30 cellular contexts compared by ENCODE assay signal in genomic region chr17:50034504-50035364, GRCh38. TPM values are rescaled to one million over a fixed set of nuclear protein-coding genes. Genes with fewer than 3 reads are reported as not detected.
DNase-seq lines count a peak whose midpoint lies in the region; ATAC-seq, FAIRE-seq and TF ChIP-seq lines count a peak whose summit lies in the region.
"Had no signal": no experiment of that assay in that cellular context is flagged by ENCODE, and none has a peak within 500 bp of the region (broad histone marks: within the 10 kb centered on the region; RNA-seq: fewer than 3 reads in every experiment).

No MANE protein-coding gene starts in this region.

- no peak overlapping the region for H4K91ac ChIP-seq in H1 (replicated peaks; ENCODE audit: insufficient read length, low read length)

- H3K4me3 Mint-ChIP-seq in nephron, result no peak overlapping the region
- H3K4me3 Mint-ChIP-seq in Calu3 (ENCODE audit: low read depth, unreplicated experiment), result no peak overlapping the region
- H3K4me3 Mint-ChIP-seq: activated CD4-positive, alpha-beta T cell treated with anti-CD3 and anti-CD28 coated beads, Interleukin-2, amount 10 ng/mL, durations not matched to agents 7 days and 5 days; activated naive CD4-positive, alpha-beta T cell treated with anti-CD3 and anti-CD28 coated beads, Interleukin-2, amount 10 ng/mL, durations not matched to agents 7 days and 5 days; CD4-positive, alpha-beta T cell; naive thymus-derived CD4-positive, alpha-beta T cell; stimulated activated memory B cell treated with anti-CD40 and anti-IgM and Interleukin-4, amounts not matched to agents 10 μg/mL and 1 μg/mL and 100 μg/mL, for 72 hours had no signal

- H3K4me3 ChIP-seq in SK-N-SH (ENCODE audit: low read depth in 2 of 2, low read length in 1 of 2) (no peak overlapping the region), H1 (ENCODE audit: extremely low read depth in 1 of 4, insufficient read depth in 2 of 4, low read depth in 3 of 4, low read length in 4 of 4) (no peak overlapping the region), smooth muscle cell (no peak overlapping the region)
- H3K4me3 ChIP-seq: dorsolateral prefrontal cortex, SK-N-MC, spleen, testis had no signal

- H3K9me3 ChIP-seq in SK-N-SH, result no peaks in the 10 kb centered on the region
- no peaks in the 10 kb centered on the region for H3K9me3 ChIP-seq in H1 (ENCODE audit: insufficient read depth in 2 of 2, low read depth in 1 of 2, low read length in 1 of 2)
- H3K9me3 ChIP-seq in smooth muscle cell (replicated peaks; ENCODE audit: low read depth), result no peaks in the 10 kb centered on the region
- H3K9me3 ChIP-seq: spleen, testis had no signal

- H3K9me3 Mint-ChIP-seq in nephron (no peaks in the 10 kb centered on the region), Calu3 (ENCODE audit: low read depth, unreplicated experiment) (no peaks in the 10 kb centered on the region)
- H3K9me3 Mint-ChIP-seq: activated CD4-positive, alpha-beta T cell treated with anti-CD3 and anti-CD28 coated beads, Interleukin-2, amount 10 ng/mL, durations not matched to agents 7 days and 5 days; activated naive CD4-positive, alpha-beta T cell treated with anti-CD3 and anti-CD28 coated beads, Interleukin-2, amount 10 ng/mL, durations not matched to agents 7 days and 5 days; CD4-positive, alpha-beta T cell; naive thymus-derived CD4-positive, alpha-beta T cell; stimulated activated memory B cell treated with anti-CD40 and anti-IgM and Interleukin-4, amounts not matched to agents 10 μg/mL and 1 μg/mL and 100 μg/mL, for 72 hours had no signal

- peaks cover 32% of the 10 kb centered on the region for H3F3A ChIP-seq in SK-N-SH (replicated peaks; ENCODE audit: insufficient read depth)
- H3F3A ChIP-seq in smooth muscle cell (ENCODE audit: low read depth), result no peaks in the 10 kb centered on the region

- H3K36me3 Mint-ChIP-seq in nephron (ENCODE audit: low read depth) (no peaks in the 10 kb centered on the region), Calu3 (ENCODE audit: insufficient read depth, unreplicated experiment) (no peaks in the 10 kb centered on the region)
- H3K36me3 Mint-ChIP-seq: activated naive CD4-positive, alpha-beta T cell treated with anti-CD3 and anti-CD28 coated beads, Interleukin-2, amount 10 ng/mL, durations not matched to agents 7 days and 5 days; naive thymus-derived CD4-positive, alpha-beta T cell; stimulated activated memory B cell treated with anti-CD40 and anti-IgM and Interleukin-4, amounts not matched to agents 10 μg/mL and 1 μg/mL and 100 μg/mL, for 72 hours had no signal

- H3K9me2 ChIP-seq in SK-N-SH, result no peaks in the 10 kb centered on the region

- no peak for FAIRE-seq in H1 (lab: Jason Lieb, UNC)
- FAIRE-seq: H54, RCC 7860 had no signal

- H3K79me1 ChIP-seq in H1 (ENCODE audit: low read depth, low read length), result no peaks in the 10 kb centered on the region

- H2AFZ ChIP-seq in SK-N-SH (ENCODE audit: low read depth) (no peak overlapping the region), H1 (ENCODE audit: low read length) (no peak overlapping the region), smooth muscle cell (ENCODE audit: low read depth) (no peak overlapping the region)

- no peak overlapping the region for H2BK15ac ChIP-seq in H1 (ENCODE audit: low read length)

- H4K20me1 ChIP-seq in SK-N-SH (ENCODE audit: insufficient read depth), result no peaks in the 10 kb centered on the region
- H4K20me1 ChIP-seq in H1 (replicated peaks in 1 of 2; ENCODE audit: control insufficient read depth in 1 of 2, insufficient read depth in 2 of 2, low read length in 2 of 2), result no peaks in the 10 kb centered on the region
- H4K20me1 ChIP-seq in smooth muscle cell (ENCODE audit: low read depth), result no peaks in the 10 kb centered on the region

- H3K23ac ChIP-seq in H1 (ENCODE audit: insufficient read length), result no peak overlapping the region

- H3K27me3 ChIP-seq in SK-N-SH (ENCODE audit: insufficient read depth) (no peaks in the 10 kb centered on the region), H1 (replicated peaks in 1 of 4; ENCODE audit: control insufficient read depth in 3 of 4, extremely low read depth in 1 of 4, insufficient read depth in 3 of 4, low read length in 3 of 4) (no peaks in the 10 kb centered on the region), smooth muscle cell (ENCODE audit: low read depth) (no peaks in the 10 kb centered on the region)
- H3K27me3 ChIP-seq: testis had no signal

- TF ChIP-seq RAD21 in SK-N-SH (IDR thresholded peaks at IDR 0.05; ENCODE audit: low read length), result no peak
- TF ChIP-seq RAD21 in H1 (IDR thresholded peaks at IDR 0.05 in 1 of 2, conservative IDR thresholded peaks at IDR 0.05 in 1 of 2; ENCODE audit: low read depth in 2 of 2, low read length in 2 of 2), result no peak

- no peaks in the 10 kb centered on the region for H3K23me2 ChIP-seq in H1 (ENCODE audit: low read depth, low read length)

- peak overlapping the region; percentile 1 to 57; a peak in 1 of 4 replicates for H3K27ac ChIP-seq in SK-N-SH (ENCODE audit: low read depth in 2 of 2, low read length in 1 of 2)
- H3K27ac ChIP-seq in H1 (ENCODE audit: low read depth, low read length), result no peak overlapping the region
- no peak overlapping the region for H3K27ac ChIP-seq in smooth muscle cell (ENCODE audit: low read depth)
- H3K27ac ChIP-seq: 22Rv1, dorsolateral prefrontal cortex, SK-N-MC, testis, VCaP had no signal

- H3K4ac ChIP-seq in H1 (replicated peaks; ENCODE audit: insufficient read length, low read depth, low read length), result no peak overlapping the region

- no peak overlapping the region for H2BK5ac ChIP-seq in H1 (ENCODE audit: low read depth, low read length)

- H3K4me1 Mint-ChIP-seq in nephron, result peaks cover 46% of the 10 kb centered on the region
- peaks cover 44% of the 10 kb centered on the region for H3K4me1 Mint-ChIP-seq in Calu3 (ENCODE audit: low read depth, unreplicated experiment)
- H3K4me1 Mint-ChIP-seq: activated CD4-positive, alpha-beta T cell treated with anti-CD3 and anti-CD28 coated beads, Interleukin-2, amount 10 ng/mL, durations not matched to agents 7 days and 5 days; activated naive CD4-positive, alpha-beta T cell treated with anti-CD3 and anti-CD28 coated beads, Interleukin-2, amount 10 ng/mL, durations not matched to agents 7 days and 5 days; naive thymus-derived CD4-positive, alpha-beta T cell; stimulated activated memory B cell treated with anti-CD40 and anti-IgM and Interleukin-4, amounts not matched to agents 10 μg/mL and 1 μg/mL and 100 μg/mL, for 72 hours had no signal

- no peak overlapping the region for H2BK20ac ChIP-seq in H1 (ENCODE audit: low read length)

- peaks cover 7 to 40% of the 10 kb centered on the region in 2 experiments; a peak in 2 of 4 replicates for H3K4me1 ChIP-seq in SK-N-SH (ENCODE audit: control insufficient read depth in 1 of 2, insufficient read depth in 2 of 2, low read depth in 1 of 2, low read length in 1 of 2)
- peaks cover 0 to 9% (median 0%) of the 10 kb centered on the region in 4 experiments; a peak in 3 of 7 replicates for H3K4me1 ChIP-seq in H1 (replicated peaks in 1 of 4; ENCODE audit: control insufficient read depth in 3 of 4, insufficient read depth in 4 of 4, low read length in 3 of 4)
- no peaks in the 10 kb centered on the region for H3K4me1 ChIP-seq in smooth muscle cell (ENCODE audit: low read depth)

- no peak overlapping the region for H3K18ac ChIP-seq in H1 (ENCODE audit: extremely low read depth, low read length)

- peaks cover 12% of the 10 kb centered on the region for H3K27me3 Mint-ChIP-seq in nephron (ENCODE audit: low read depth)
- no peaks in the 10 kb centered on the region for H3K27me3 Mint-ChIP-seq in Calu3 (ENCODE audit: unreplicated experiment)

- H3K4me2 ChIP-seq in SK-N-SH, result no peak overlapping the region
- H3K4me2 ChIP-seq in H1 (ENCODE audit: insufficient read depth in 1 of 2, low read depth in 2 of 2, low read length in 2 of 2), result no peak overlapping the region
- H3K4me2 ChIP-seq in smooth muscle cell, result no peak overlapping the region

- intact Hi-C loops in Calu3 (cut with micrococcal nuclease; ENCODE audit: unreplicated experiment), result no loop called here

- H3K27ac Mint-ChIP-seq in nephron (peak overlapping the region; percentile 40 to 84 (median 45)), Calu3 (ENCODE audit: unreplicated experiment) (no peak overlapping the region)
- H3K27ac Mint-ChIP-seq: activated CD4-positive, alpha-beta T cell treated with anti-CD3 and anti-CD28 coated beads, Interleukin-2, amount 10 ng/mL, durations not matched to agents 7 days and 5 days; activated naive CD4-positive, alpha-beta T cell treated with anti-CD3 and anti-CD28 coated beads, Interleukin-2, amount 10 ng/mL, durations not matched to agents 7 days and 5 days; CD4-positive, alpha-beta T cell; naive thymus-derived CD4-positive, alpha-beta T cell had no signal

- H2BK12ac ChIP-seq in H1 (ENCODE audit: low read depth, low read length), result no peak overlapping the region; the same call in 1 of the 2 replicates

- no peak overlapping the region for H3K56ac ChIP-seq in H1 (replicated peaks; ENCODE audit: insufficient read length, low read depth, low read length)

- 86% methylated on average over 16 of the region's 16 CpGs for WGBS in SK-N-SH (ENCODE audit: low lambda C conversion rate)
- WGBS in H1 (ENCODE audit: extremely low coverage in 1 of 2, insufficient coverage in 1 of 2, insufficient read length in 1 of 2, insufficient replicate concordance in 2 of 2, low coverage in 1 of 2, low lambda C conversion rate in 2 of 2, missing lambda C conversion rate in 1 of 2), 2 experiments, result 87% methylated on average over 15 of the region's 16 CpGs; no CpG with 5 or more reads in 1 of the 2 experiments
- 83% methylated on average over 16 of the region's 16 CpGs for WGBS in smooth muscle cell (ENCODE audit: low lambda C conversion rate)

- H2AK5ac ChIP-seq in H1 (ENCODE audit: low read depth, low read length), result no peak overlapping the region

- no peak for ATAC-seq in SK-N-SH treated with all-trans-retinoic acid at 6 μM for 48 hours
- ATAC-seq: naive thymus-derived CD4-positive, alpha-beta T cell; stimulated activated memory B cell treated with anti-CD40 and anti-IgM and Interleukin-4, amounts not matched to agents 10 μg/mL and 1 μg/mL and 100 μg/mL, for 72 hours had no signal

- CTCF ChIA-PET in SK-N-SH (lab: Yijun Ruan, JAX) (interaction anchor here (0.8 to 15.7 kb wide), 9 partner anchors 7 to 85 kb away, joined by 3 to 353 read pairs (median 3); partner anchors contain the start of genes ITGA3 and PDK2), H1 (lab: Charles Lee; ENCODE audit: partially characterized antibody) (interaction anchor here (1.1 to 2.6 kb wide), 9 partner anchors 7 to 60 kb away, joined by 3 to 15 read pairs (median 7); partner anchors contain the start of genes ITGA3 and PDK2), Calu3 (lab: Charles Lee) (interaction anchor here (0.8 to 1.7 kb wide), 4 partner anchors 8 to 22 kb away, joined by 3 to 9 read pairs (median 6); partner anchors contain the start of gene ITGA3)

- POLR2A ChIA-PET in SK-N-SH (lab: Yijun Ruan, JAX), result no interaction called here
- POLR2A ChIA-PET in H1 (lab: Charles Lee; ENCODE audit: partially characterized antibody), result interaction anchor here (0.9 kb wide), 1 partner anchor 22 kb away, joined by 3 read pairs; the partner anchor contains the start of gene ITGA3

- BruUV-seq in Calu3 (replicated peaks; lab: Mats Ljungman, UMichigan), result no TSS peak

- TF ChIP-seq POLR2A in H1 (IDR thresholded peaks at IDR 0.05; ENCODE audit: control extremely low read depth in 1 of 2, low read depth in 2 of 2, low read length in 2 of 2), result no peak

- H4K5ac ChIP-seq in H1 (ENCODE audit: insufficient read length, low read depth, low read length), result no peak overlapping the region

- H3K9ac ChIP-seq in SK-N-SH, result no peak overlapping the region
- H3K9ac ChIP-seq in H1 (replicated peaks in 1 of 4; ENCODE audit: extremely low read depth in 1 of 4, low read depth in 3 of 4, low read length in 3 of 4), result no peak overlapping the region
- no peak overlapping the region for H3K9ac ChIP-seq in smooth muscle cell (ENCODE audit: low read depth)

- no peak overlapping the region for H3K14ac ChIP-seq in H1 (ENCODE audit: insufficient read length)

- TF ChIP-seq EP300 in SK-N-SH (IDR thresholded peaks at IDR 0.05; ENCODE audit: borderline replicate concordance in 1 of 2, low read depth in 1 of 2, low read length in 1 of 2) (no peak), H1 (IDR thresholded peaks at IDR 0.05; ENCODE audit: borderline replicate concordance in 1 of 2, low read depth in 2 of 2, low read length in 2 of 2) (no peak)

- TF ChIP-seq CTCF in SK-N-SH (IDR thresholded peaks at IDR 0.05) (no peak), H1 (IDR thresholded peaks at IDR 0.05; ENCODE audit: control extremely low read depth in 1 of 3, insufficient read depth in 1 of 3, low read depth in 1 of 3, low read length in 3 of 3) (no peak), nephron (IDR thresholded peaks at IDR 0.05; ENCODE audit: unreplicated experiment in 3 of 3) (no peak), smooth muscle cell (IDR thresholded peaks at IDR 0.05; ENCODE audit: borderline replicate concordance, insufficient read depth, poor library complexity, severe bottlenecking) (no peak), Calu3 (IDR thresholded peaks at IDR 0.05; ENCODE audit: unreplicated experiment) (no peak)

- DNase-seq in SK-N-SH (peak; percentile 19), H1 (ENCODE audit: low read depth in 1 of 2, low spot score in 2 of 2) (no peak), ureter (ENCODE audit: low spot score) (peak; percentile 40), smooth muscle cell (lab: John Stamatoyannopoulos, UW; ENCODE audit: unreplicated experiment) (no peak), Calu3 (no peak), NCI-H2171 treated with DMSO at 0.1 percent for 48 hours (lab: John Stamatoyannopoulos, UW) (no peak)
- DNase-seq: activated CD4-positive, alpha-beta T cell treated with anti-CD3 and anti-CD28 coated beads, Interleukin-2, amount 10 ng/mL, durations not matched to agents 7 days and 5 days; activated naive CD4-positive, alpha-beta T cell treated with anti-CD3 and anti-CD28 coated beads, Interleukin-2, amount 10 ng/mL, durations not matched to agents 7 days and 5 days; amniotic stem cell; CD4-positive, alpha-beta T cell; Kasumi-1; kidney glomerular epithelial cell; naive thymus-derived CD4-positive, alpha-beta T cell; NCI-H1694 treated with DMSO at 0.1 percent for 48 hours; NCI-H526 treated with DMSO at 0.1 percent for 48 hours; retina; spleen; stimulated activated CD4-positive, alpha-beta T cell treated with anti-CD3 and anti-CD28 coated beads, Interleukin-2, amount 100 ng/mL, for 48 hours; testis had no signal

- H3K79me2 ChIP-seq in SK-N-SH (ENCODE audit: insufficient read depth) (no peaks in the 10 kb centered on the region), H1 (ENCODE audit: control insufficient read depth in 1 of 2, insufficient read depth in 2 of 2, low read length in 2 of 2) (no peaks in the 10 kb centered on the region), smooth muscle cell (ENCODE audit: low read depth) (no peaks in the 10 kb centered on the region)

- no peak overlapping the region for H2BK120ac ChIP-seq in H1 (replicated peaks; ENCODE audit: low read depth, low read length)

- H3K36me3 ChIP-seq in SK-N-SH (replicated peaks in 1 of 2; ENCODE audit: control insufficient read depth in 1 of 2, insufficient read depth in 2 of 2, low read length in 1 of 2) (no peaks in the 10 kb centered on the region), H1 (ENCODE audit: control insufficient read depth in 2 of 4, insufficient read depth in 4 of 4, low read length in 3 of 4) (no peaks in the 10 kb centered on the region), smooth muscle cell (ENCODE audit: low read depth) (no peaks in the 10 kb centered on the region)
- H3K36me3 ChIP-seq: spleen had no signal

- no peak overlapping the region for H4K8ac ChIP-seq in H1 (ENCODE audit: extremely low read depth, insufficient read depth, low read length)

RNA-seq across cellular contexts. Expression of gene ITGA3, which starts 21.2 kb away (rescaled TPM):
- polyA plus RNA-seq in SK-N-SH (2012; rRNA removed), result 543 and 766 TPM in 2 replicates
- polyA plus RNA-seq in SK-N-SH (2012; cell fraction: cytosol; rRNA removed), result 239 and 423 TPM in 2 replicates
- 1,445 and 1,576 TPM in 2 replicates for polyA plus RNA-seq in SK-N-SH (2012; cell fraction: nucleus; rRNA removed)
- 21.7 and 24.2 TPM in 2 replicates for total RNA-seq in H1 (2021; fragmentation: NEBNext Ultra II Directional; extraction: Animal tissue kit (Norgen Biotek cat#: 25700))
- polyA plus RNA-seq in H1 (2011; rRNA removed), result 24.0 and 34.4 TPM in 2 replicates
- polyA plus RNA-seq in H1 (2011; cell fraction: cytosol; rRNA removed), result 23.6 TPM
- polyA plus RNA-seq in H1 (2011; cell fraction: nucleus; rRNA removed), result 46.6 TPM
- polyA plus RNA-seq in H1 (2012, experiment 1 of 2), result 22.1 to 30.6 TPM (median 25.9 TPM) in 4 replicates
- polyA plus RNA-seq in H1 (2012, experiment 2 of 2), result 18.4 TPM
- 35.2 TPM for polyA plus RNA-seq in H1 (2013, experiment 1 of 2)
- polyA plus RNA-seq in H1 (2013, experiment 2 of 2), result 29.2 TPM
- 24.6 and 29.1 TPM in 2 replicates for polyA minus RNA-seq in H1 (2011; rRNA and poly(A)+ RNA removed)
- 32.7 TPM for polyA minus RNA-seq in H1 (2011; cell fraction: cytosol; rRNA and poly(A)+ RNA removed)
- 31.4 TPM for polyA minus RNA-seq in H1 (2011; cell fraction: nucleus; rRNA and poly(A)+ RNA removed)
- 211 TPM for total RNA-seq in ureter
- total RNA-seq in smooth muscle cell, result 44.7 and 77.9 TPM in 2 replicates
- polyA plus RNA-seq in smooth muscle cell, result 30.0 and 70.4 TPM in 2 replicates
- total RNA-seq in Calu3 (2022), result 539 and 709 TPM in 2 replicates

RNA-seq across cellular contexts. Expression of gene DLX3, which starts 39.7 kb away (rescaled TPM):
- polyA plus RNA-seq in SK-N-SH (2012; rRNA removed) (not detected in 2 replicates), H1 (2011; rRNA removed) (0.06 and 0.20 TPM in 2 replicates), smooth muscle cell (1.4 and 3.8 TPM in 2 replicates)
- not detected in 2 replicates for polyA plus RNA-seq in SK-N-SH (2012; cell fraction: cytosol; rRNA removed)
- polyA plus RNA-seq in SK-N-SH (2012; cell fraction: nucleus; rRNA removed), result not detected in 2 replicates
- 0.15 TPM in 1 of 2 replicates, not detected in the other for total RNA-seq in H1 (2021; fragmentation: NEBNext Ultra II Directional; extraction: Animal tissue kit (Norgen Biotek cat#: 25700))
- polyA plus RNA-seq in H1 (2011; cell fraction: cytosol; rRNA removed), result 0.12 TPM
- 0.29 TPM for polyA plus RNA-seq in H1 (2011; cell fraction: nucleus; rRNA removed)
- polyA plus RNA-seq in H1 (2012, experiment 1 of 2), result 0.15 to 0.25 TPM (median 0.25 TPM) in 3 of 4 replicates, not detected in the other
- 0.35 TPM for polyA plus RNA-seq in H1 (2012, experiment 2 of 2)
- 0.12 TPM for polyA plus RNA-seq in H1 (2013, experiment 1 of 2)
- polyA plus RNA-seq in H1 (2013, experiment 2 of 2), result 0.17 TPM
- 0.09 and 0.10 TPM in 2 replicates for polyA minus RNA-seq in H1 (2011; rRNA and poly(A)+ RNA removed)
- polyA minus RNA-seq in H1 (2011; cell fraction: cytosol; rRNA and poly(A)+ RNA removed), result not detected
- polyA minus RNA-seq in H1 (2011; cell fraction: nucleus; rRNA and poly(A)+ RNA removed), result 1.3 TPM
- total RNA-seq in ureter (1.1 TPM), smooth muscle cell (9.7 TPM in 1 of 2 replicates, not detected in the other), Calu3 (2022) (not detected in 2 replicates)
- total RNA-seq: activated CD4-positive, alpha-beta T cell treated with anti-CD3 and anti-CD28 coated beads, Interleukin-2, amount 10 ng/mL, durations not matched to agents 7 days and 5 days; cardiac septum; CD4-positive, alpha-beta T cell; naive thymus-derived CD4-positive, alpha-beta T cell; spleen; T-helper 2 cell treated with Interferon-gamma antibody and Interleukin-4, amounts not matched to agents 100 ng/mL and 5 ng/mL, for 36 hours had no signal
- polyA plus RNA-seq: naive thymus-derived CD4-positive, alpha-beta T cell had no signal

Comparison
In these comparisons a context has a peak if more than half of its experiments do, and no peak if none do; other contexts are left out.
1. DNase-seq: peak in SK-N-SH (single experiment) and ureter (single experiment); none in H1 (0 of 2), smooth muscle cell (single experiment), Calu3 (single experiment) and NCI-H2171 treated with DMSO at 0.1 percent for 48 hours (single experiment).
2. H3K27ac ChIP-seq: peak in SK-N-SH (2 of 2); none in H1 (single experiment) and smooth muscle cell (single experiment).
3. Of the 17 proteins assayed by ChIP-seq in both H1 and SK-N-SH: peak only in H1: TEAD4; only in SK-N-SH: none; in both: none; in neither: 16.